Comparison of ENCODE assay signal across 1 cellular context in the genomic region with DNA sequence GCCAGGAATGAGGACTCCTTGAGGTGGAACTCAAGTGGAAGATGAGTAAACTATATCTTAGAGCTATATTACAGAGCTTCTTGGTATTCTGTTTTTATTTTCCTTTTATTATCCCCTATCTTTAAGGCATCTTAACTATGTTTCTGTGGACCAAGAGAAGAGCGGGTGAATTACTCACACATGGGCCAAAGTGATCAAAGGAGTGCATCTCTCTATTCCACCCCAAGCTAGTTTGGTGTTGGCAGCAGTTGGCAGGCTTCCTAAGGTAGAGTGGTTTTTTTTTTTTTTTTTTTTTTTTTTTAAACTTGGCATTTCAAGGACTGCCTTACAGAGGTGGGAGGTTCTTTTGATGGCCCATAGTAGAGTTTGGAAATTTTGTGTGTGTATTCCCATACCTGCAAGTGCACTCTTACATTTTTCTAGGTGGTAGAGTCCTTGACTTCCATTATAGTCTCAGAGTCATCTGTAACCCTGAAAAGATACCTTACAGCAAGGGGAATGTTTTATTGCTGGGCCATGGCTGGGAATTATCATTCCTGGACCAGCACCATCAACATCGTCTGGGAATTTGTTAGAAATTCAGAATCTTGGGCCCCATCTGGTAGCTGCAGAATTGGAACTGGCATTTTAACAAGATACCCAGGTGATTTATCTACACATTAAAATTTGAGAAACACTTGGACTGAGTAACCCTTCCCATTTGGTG.
TF ChIP-seq lines count a peak whose summit lies in the region.

No MANE protein-coding gene starts in this region.

TF ChIP-seq in SK-N-SH treated with all-trans-retinoic acid at 6 μM for 48 hours, 23 proteins besides CTCF, POLR2A, EP300 and RAD21 (continued from another document):
- TF ChIP-seq TOX (CRISPR knock-in tag; IDR thresholded peaks at IDR 0.05; ENCODE audit: borderline replicate concordance) (no peak), GLIS3 (CRISPR knock-in tag; IDR thresholded peaks at IDR 0.05) (no peak), ARNTL (CRISPR knock-in tag; IDR thresholded peaks at IDR 0.05; ENCODE audit: borderline replicate concordance, low read depth) (no peak), ZC3H10 (CRISPR knock-in tag; IDR thresholded peaks at IDR 0.05) (no peak)
TF ChIP-seq in SK-N-SH treated with all-trans-retinoic acid at 6 μM for 48 hours: peak in this region for 0.
